23 cellular contexts compared by ENCODE assay signal in genomic region chr3:71983694-71984093, GRCh38.
DNase-seq lines count a peak whose midpoint lies in the region; ATAC-seq, FAIRE-seq and TF ChIP-seq lines count a peak whose summit lies in the region.
"Had no signal": no experiment of that assay in that cellular context is flagged by ENCODE, and none has a peak within 500 bp of the region (broad histone marks: within the 10 kb centered on the region; RNA-seq: fewer than 3 reads in every experiment).

No MANE protein-coding gene starts in this region.

- H2BK120ac ChIP-seq in mesenchymal stem cell (ENCODE audit: low read depth, low read length) = no peak overlapping the region

- H3K4me3 ChIP-seq in BLaER1 (no peak overlapping the region), OCI-LY7 (ENCODE audit: low read depth, low read length, poor library complexity, severe bottlenecking) (no peak overlapping the region), bronchial epithelial cell (ENCODE audit: low read depth, low read length) (no peak overlapping the region), mesenchymal stem cell (ENCODE audit: insufficient read depth in 1 of 2, low read depth in 1 of 2, low read length in 2 of 2) (no peak overlapping the region)
- H3K4me3 ChIP-seq: GM23248, MG63 had no signal

- H3K14ac ChIP-seq in mesenchymal stem cell (ENCODE audit: low read length in 2 of 2) = no peak overlapping the region

- no peaks in the 10 kb centered on the region for H3K79me2 ChIP-seq in OCI-LY7 (ENCODE audit: insufficient read depth, low read depth, low read length)

- no peaks in the 10 kb centered on the region for H3K27me3 Mint-ChIP-seq in T-helper 2 cell treated with Interferon-gamma antibody and Interleukin-4, amounts not matched to agents 5 μg/mL and 100 μg/mL, for 36 hours (ENCODE audit: low read depth)

- H4K20me1 ChIP-seq in BLaER1 = no peaks in the 10 kb centered on the region
- no peaks in the 10 kb centered on the region for H4K20me1 ChIP-seq in OCI-LY7 (ENCODE audit: insufficient read depth, low read length)

- no peaks in the 10 kb centered on the region for H3K9me3 Mint-ChIP-seq in T-helper 2 cell treated with Interferon-gamma antibody and Interleukin-4, amounts not matched to agents 5 μg/mL and 100 μg/mL, for 36 hours

- no peak overlapping the region for H3K4ac ChIP-seq in mesenchymal stem cell (ENCODE audit: low read depth in 1 of 2, low read length in 2 of 2)

- H3K4me3 Mint-ChIP-seq in T-helper 2 cell treated with Interferon-gamma antibody and Interleukin-4, amounts not matched to agents 5 μg/mL and 100 μg/mL, for 36 hours = peak overlapping the region; percentile 28

- H3K23ac ChIP-seq in mesenchymal stem cell (ENCODE audit: low read length in 2 of 2) = no peak overlapping the region

- no peak for DNase-seq in T-helper 2 cell treated with Interferon-gamma antibody and Interleukin-4, amounts not matched to agents 5 μg/mL and 100 μg/mL, for 36 hours (ENCODE audit: low spot score)
- DNase-seq in T-helper 2 cell = no peak
- DNase-seq in OCI-LY7 (ENCODE audit: low spot score) = no peak
- no peak for DNase-seq in bronchial epithelial cell (ENCODE audit: low read depth)
- DNase-seq in mesenchymal stem cell = no peak
- DNase-seq in H54 (ENCODE audit: insufficient read length, low spot score) = no peak
- DNase-seq: 8988T, BE2C, DND-41, GDM1, GM23248, IMR-90, Karpas-422, MG63, NCI-H1092 treated with DMSO at 0.1 percent for 48 hours, NCI-H2081 treated with DMSO at 0.1 percent for 48 hours, NCI-H510A, NCI-H774, Right ventricle myocardium superior, SK-N-SH had no signal

- H3K4me1 ChIP-seq in BLaER1 (peaks cover 60% of the 10 kb centered on the region), OCI-LY7 (ENCODE audit: insufficient read depth, low read length, poor library complexity, severe bottlenecking) (peaks cover 58% of the 10 kb centered on the region), mesenchymal stem cell (ENCODE audit: control insufficient read depth, insufficient read depth, low read depth, low read length) (peaks cover 6% of the 10 kb centered on the region)
- H3K4me1 ChIP-seq: BE2C had no signal

- H3K9ac ChIP-seq in BLaER1 = no peak overlapping the region
- no peak overlapping the region for H3K9ac ChIP-seq in mesenchymal stem cell (ENCODE audit: low read length)
- H3K9ac ChIP-seq: GM23248, SK-N-SH had no signal

- no peak for ATAC-seq in GM19023 (IDR thresholded peaks at IDR 0.05; ENCODE audit: unreplicated experiment)
- ATAC-seq: Panc1 had no signal

- TF ChIP-seq CTCF in OCI-LY7 (conservative IDR thresholded peaks at IDR 0.05; ENCODE audit: low read length) (no peak), bronchial epithelial cell (IDR thresholded peaks at IDR 0.05; ENCODE audit: insufficient read depth, low read length, severe bottlenecking) (no peak)

- no peaks in the 10 kb centered on the region for H3K27me3 ChIP-seq in BLaER1
- no peaks in the 10 kb centered on the region for H3K27me3 ChIP-seq in bronchial epithelial cell (ENCODE audit: control insufficient read depth, insufficient read depth, low read length)
- no peaks in the 10 kb centered on the region for H3K27me3 ChIP-seq in mesenchymal stem cell (ENCODE audit: control insufficient read depth in 1 of 2, insufficient read depth in 1 of 2, low read length in 2 of 2)
- H3K27me3 ChIP-seq: BE2C, MG63 had no signal

- H3K36me3 ChIP-seq in BLaER1 = no peaks in the 10 kb centered on the region
- H3K36me3 ChIP-seq in OCI-LY7 (ENCODE audit: insufficient read depth, low read length) = no peaks in the 10 kb centered on the region; the same call in 1 of the 2 replicates
- no peaks in the 10 kb centered on the region for H3K36me3 ChIP-seq in bronchial epithelial cell (ENCODE audit: control insufficient read depth, insufficient read depth, low read length)
- H3K36me3 ChIP-seq in mesenchymal stem cell (ENCODE audit: control insufficient read depth in 1 of 2, insufficient read depth in 2 of 2, low read depth in 1 of 2, low read length in 2 of 2) = no peaks in the 10 kb centered on the region
- H3K36me3 ChIP-seq: BE2C, MG63 had no signal

- CTCF ChIA-PET in OCI-LY7 (lab: Charles Lee; ENCODE audit: unreplicated experiment) = interaction anchor here (0.5 to 1.6 kb wide), 2 partner anchors 13 to 95 kb away, joined by 3 read pairs; no protein-coding TSS in a partner anchor

- H3K9me3 ChIP-seq in BLaER1 = no peaks in the 10 kb centered on the region
- peaks cover 4% of the 10 kb centered on the region; the same call in 1 of the 2 replicates for H3K9me3 ChIP-seq in OCI-LY7 (ENCODE audit: low read length)
- H3K9me3 ChIP-seq in mesenchymal stem cell (ENCODE audit: control insufficient read depth, low read length) = no peaks in the 10 kb centered on the region
- H3K9me3 ChIP-seq: BE2C, MG63, SK-N-SH had no signal

- peaks cover 47% of the 10 kb centered on the region for H3K4me1 Mint-ChIP-seq in T-helper 2 cell treated with Interferon-gamma antibody and Interleukin-4, amounts not matched to agents 5 μg/mL and 100 μg/mL, for 36 hours (ENCODE audit: low read depth)

- intact Hi-C loops in OCI-LY7 (cut with micrococcal nuclease; ENCODE audit: unreplicated experiment) = loop anchor here (2.0 to 10.0 kb wide), 2 partner anchors 115 to 461 kb away; partner anchors contain the start of gene RYBP

- no peak overlapping the region for H4K91ac ChIP-seq in mesenchymal stem cell (ENCODE audit: low read length)

- peak overlapping the region; percentile 66 for H3K27ac ChIP-seq in BLaER1
- H3K27ac ChIP-seq in OCI-LY7 (ENCODE audit: low read depth, low read length, poor library complexity, severe bottlenecking) = peak overlapping the region; percentile 94
- H3K27ac ChIP-seq in mesenchymal stem cell (ENCODE audit: low read length, poor library complexity, severe bottlenecking) = no peak overlapping the region
- H3K27ac ChIP-seq: GM23248 had no signal

- no TSS peak for BruUV-seq in OCI-LY7 (replicated peaks; lab: Mats Ljungman, UMichigan)

- H3K9me2 ChIP-seq in OCI-LY7 (ENCODE audit: insufficient read depth, low read length) = no peaks in the 10 kb centered on the region
- H3K9me2 ChIP-seq: SK-N-SH had no signal

- H2AFZ ChIP-seq in OCI-LY7 (ENCODE audit: low read length) (no peak overlapping the region), mesenchymal stem cell (ENCODE audit: low read depth, low read length) (no peak overlapping the region)
- H2AFZ ChIP-seq: GM23248 had no signal

- WGBS in mesenchymal stem cell = 100% methylated on average over 4 of the region's 4 CpGs

- H3K79me1 ChIP-seq in mesenchymal stem cell (replicated peaks; ENCODE audit: low read length, poor library complexity, severe bottlenecking) = no peaks in the 10 kb centered on the region

- peak overlapping the region; percentile 27 for H3K27ac Mint-ChIP-seq in T-helper 2 cell treated with Interferon-gamma antibody and Interleukin-4, amounts not matched to agents 5 μg/mL and 100 μg/mL, for 36 hours

- H3K18ac ChIP-seq in mesenchymal stem cell (ENCODE audit: low read depth in 1 of 2, low read length in 2 of 2) = no peak overlapping the region

- peak; percentile 40 for FAIRE-seq in bronchial epithelial cell (lab: Jason Lieb, UNC)
- FAIRE-seq in H54 (lab: Jason Lieb, UNC) = no peak

- no peak overlapping the region for H2BK15ac ChIP-seq in mesenchymal stem cell (ENCODE audit: low read depth, poor library complexity, severe bottlenecking)

- TF ChIP-seq POLR2A in H54 (IDR thresholded peaks at IDR 0.05; ENCODE audit: low read depth, low read length) = no peak

- peak overlapping the region; percentile 83 for H3K4me2 ChIP-seq in BLaER1
- peak overlapping the region; percentile 71 for H3K4me2 ChIP-seq in OCI-LY7 (ENCODE audit: low read length)
- H3K4me2 ChIP-seq in mesenchymal stem cell (ENCODE audit: low read length, poor library complexity, severe bottlenecking) = no peak overlapping the region
- H3K4me2 ChIP-seq: SK-N-SH had no signal

- peaks cover 4% of the 10 kb centered on the region for H3K36me3 Mint-ChIP-seq in T-helper 2 cell treated with Interferon-gamma antibody and Interleukin-4, amounts not matched to agents 5 μg/mL and 100 μg/mL, for 36 hours (ENCODE audit: low read depth)

- no peak overlapping the region for H2BK5ac ChIP-seq in mesenchymal stem cell (ENCODE audit: low read depth, low read length, poor library complexity, severe bottlenecking)

- H4K8ac ChIP-seq in mesenchymal stem cell (ENCODE audit: low read length) = no peak overlapping the region

- no peak overlapping the region for H2AK5ac ChIP-seq in mesenchymal stem cell (ENCODE audit: low read length, severe bottlenecking)

- POLR2A ChIA-PET in OCI-LY7 (lab: Charles Lee) = interaction anchor here (0.7 to 4.0 kb wide), 13 partner anchors 9 to 180 kb away, joined by 3 to 31 read pairs (median 4); no protein-coding TSS in a partner anchor

- no peak overlapping the region for H2BK12ac ChIP-seq in mesenchymal stem cell (ENCODE audit: low read length in 2 of 2)
